8 cellular contexts compared by ENCODE assay signal in the genomic region with DNA sequence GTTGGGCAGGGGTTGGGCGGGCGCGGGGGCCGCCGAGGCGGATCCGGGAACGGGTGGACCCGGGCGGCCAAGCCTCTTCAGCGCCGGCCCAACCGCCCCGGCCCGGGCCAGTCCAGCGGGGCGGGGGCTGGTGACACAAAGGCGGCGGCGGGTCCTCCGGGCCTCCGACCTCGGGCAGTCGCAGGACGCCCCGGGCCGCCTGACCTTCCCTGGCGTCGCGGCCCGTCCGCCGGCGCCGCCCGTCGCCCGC. TPM values are rescaled to one million over a fixed set of nuclear protein-coding genes. Genes with fewer than 3 reads are reported as not detected.
DNase-seq lines count a peak whose midpoint lies in the region; ATAC-seq lines count a peak whose summit lies in the region.
"Had no signal": no experiment of that assay in that cellular context is flagged by ENCODE, and none has a peak within 500 bp of the region (broad histone marks: within the 10 kb centered on the region; RNA-seq: fewer than 3 reads in every experiment).

No MANE protein-coding gene starts in this region.

- H3K27me3 ChIP-seq in iPS-18a (ENCODE audit: control insufficient read depth, insufficient read depth, low read length) (no peaks in the 10 kb centered on the region), subcutaneous abdominal adipose tissue (ENCODE audit: control insufficient read depth in 5 of 5, insufficient read depth in 4 of 5, low read length in 5 of 5) (no peaks in the 10 kb centered on the region)

- no peaks in the 10 kb centered on the region for H3K27me3 Mint-ChIP-seq in T-cell

- H3K9ac ChIP-seq in iPS-18a (ENCODE audit: low read length) (peak overlapping the region; percentile 28), subcutaneous abdominal adipose tissue (ENCODE audit: low read length in 5 of 5) (peak overlapping the region in 3 of 5 donors; percentile 56 to 82 (median 75))

- peak overlapping the region; percentile 59 for H3K4me3 ChIP-seq in iPS-18a (ENCODE audit: low read length)
- peak overlapping the region in 4 of 5 donors; percentile 56 to 70 (median 61) for H3K4me3 ChIP-seq in subcutaneous abdominal adipose tissue (ENCODE audit: low read depth in 1 of 5, low read length in 5 of 5)

- H3K36me3 Mint-ChIP-seq in T-cell: peaks cover 4% of the 10 kb centered on the region

- H3K9me3 ChIP-seq in iPS-18a (ENCODE audit: control insufficient read depth, low read depth, low read length): no peaks in the 10 kb centered on the region
- no peaks in the 10 kb centered on the region for H3K9me3 ChIP-seq in subcutaneous abdominal adipose tissue (ENCODE audit: control insufficient read depth in 5 of 5, low read length in 5 of 5)

- POLR2A ChIA-PET in T-cell (lab: Charles Lee): no interaction called here

- ATAC-seq in GM19468 (IDR thresholded peaks at IDR 0.05; ENCODE audit: extremely low read depth, unreplicated experiment) (peak; percentile 17), T-cell (replicated peaks in 1 of 4) (peak; percentile 24 to 43 (median 38))

- peaks cover 35 to 40% (median 39%) of the 10 kb centered on the region in 3 donors for H3K4me1 Mint-ChIP-seq in T-cell

- peak overlapping the region in 1 of 3 donors; percentile 84 for H3K4me3 Mint-ChIP-seq in T-cell

- no peaks in the 10 kb centered on the region for H3K9me3 Mint-ChIP-seq in T-cell
- H3K9me3 Mint-ChIP-seq: activated T-helper 2 cell treated with anti-CD3 and anti-CD28 coated beads, Interferon-gamma antibody, Interleukin-2, Interleukin-4, amounts not matched to agents 10 μg/mL and 5 μg/mL and 100 μg/mL, durations not matched to agents 14 hours and 24 hours and 36 hours had no signal

- peaks cover 5% of the 10 kb centered on the region for H3K4me1 ChIP-seq in iPS-18a (ENCODE audit: control insufficient read depth, low read depth, low read length)
- peaks cover 0 to 28% (median 24%) of the 10 kb centered on the region in 5 donors for H3K4me1 ChIP-seq in subcutaneous abdominal adipose tissue (ENCODE audit: control insufficient read depth in 5 of 5, insufficient read depth in 5 of 5, low read length in 5 of 5)

- no peak overlapping the region for H3K27ac Mint-ChIP-seq in T-cell

- DNase-seq in T-cell: peak in 4 of 34 experiments; percentile 7 to 45 (median 25)
- DNase-seq in kidney glomerular epithelial cell (lab: John Stamatoyannopoulos, UW): no peak
- no peak for DNase-seq in germinal center (ENCODE audit: low spot score)
- DNase-seq in stimulated activated CD4-positive, alpha-beta T cell treated with anti-CD3 and anti-CD28 coated beads, Interleukin-4, amount 100 ng/mL, for 24 hours: no peak

- H3K27ac ChIP-seq in iPS-18a (ENCODE audit: low read length) (no peak overlapping the region), subcutaneous abdominal adipose tissue (ENCODE audit: low read depth, low read length) (peak overlapping the region; percentile 57)

- H3K36me3 ChIP-seq in iPS-18a (ENCODE audit: control insufficient read depth, low read depth, low read length) (peaks cover 6% of the 10 kb centered on the region), subcutaneous abdominal adipose tissue (ENCODE audit: control insufficient read depth in 5 of 5, insufficient read depth in 5 of 5, low read length in 5 of 5) (peaks cover 0 to 2% (median 0%) of the 10 kb centered on the region in 5 donors)

- CTCF ChIA-PET in T-cell (lab: Charles Lee): no interaction called here

RNA-seq across cellular contexts. Expression of gene METTL2B, which starts 54.2 kb away (rescaled TPM):
- total RNA-seq in T-cell: 10 to 100 TPM; 17.7 to 29.9 (median 26.1) TPM
